Comparison of ENCODE assay signal across 19 cellular contexts in the genomic region with DNA sequence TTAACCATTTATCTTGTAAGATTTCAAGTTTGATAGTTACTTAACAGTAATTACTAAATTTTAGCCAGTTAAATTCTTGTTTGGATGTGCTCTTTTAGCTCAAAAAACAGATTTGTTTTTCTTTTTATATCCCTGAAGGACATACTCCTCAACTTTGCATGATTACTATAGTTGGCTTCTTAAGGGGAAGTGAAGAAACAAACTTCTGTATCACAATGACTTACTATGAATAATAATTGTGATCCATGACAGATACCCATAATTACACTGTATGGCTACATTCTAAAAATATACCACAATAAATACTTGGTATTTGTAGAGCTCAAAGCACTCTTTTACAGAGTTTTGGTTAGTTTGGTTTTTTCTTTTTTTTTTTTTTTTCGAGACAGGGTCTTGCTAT. TPM values are rescaled to one million over a fixed set of nuclear protein-coding genes. Genes with fewer than 3 reads are reported as not detected.
DNase-seq lines count a peak whose midpoint lies in the region; ATAC-seq, FAIRE-seq and TF ChIP-seq lines count a peak whose summit lies in the region.
"Had no signal": no experiment of that assay in that cellular context is flagged by ENCODE, and none has a peak within 500 bp of the region (broad histone marks: within the 10 kb centered on the region; RNA-seq: fewer than 3 reads in every experiment).

No MANE protein-coding gene starts in this region.

- no peaks in the 10 kb centered on the region for H3K9me3 Mint-ChIP-seq in stimulated activated naive CD8-positive, alpha-beta T cell treated with anti-CD3 and anti-CD28 coated beads, Interleukin-15, amount 100 ng/mL, for 72 hours

- peaks cover 26% of the 10 kb centered on the region for H3K4me1 ChIP-seq in DOHH2 (ENCODE audit: control insufficient read depth, low read length)
- H3K4me1 ChIP-seq: upper lobe of right lung had no signal

- no peak overlapping the region for H3K27ac Mint-ChIP-seq in stimulated activated naive CD8-positive, alpha-beta T cell treated with anti-CD3 and anti-CD28 coated beads, Interleukin-15, amount 100 ng/mL, for 72 hours

- peaks cover 76% of the 10 kb centered on the region for H3K36me3 ChIP-seq in DOHH2 (ENCODE audit: control insufficient read depth, low read length)

- peak overlapping the region; percentile 72 for H3K4me2 ChIP-seq in DOHH2 (ENCODE audit: low read length)

- TF ChIP-seq CTCF in DOHH2 (IDR thresholded peaks at IDR 0.05; ENCODE audit: low read depth, low read length, poor library complexity, severe bottlenecking): no peak

- peak; percentile 58 for ATAC-seq in HG03378 (IDR thresholded peaks at IDR 0.05; ENCODE audit: unreplicated experiment)
- ATAC-seq in stimulated activated naive CD8-positive, alpha-beta T cell treated with anti-CD3 and anti-CD28 coated beads, Interleukin-15, amount 100 ng/mL, for 72 hours: no peak
- ATAC-seq: upper lobe of right lung had no signal

- H3K9me2 ChIP-seq in DOHH2 (replicated peaks; ENCODE audit: control insufficient read depth, low read length): no peaks in the 10 kb centered on the region

- peak overlapping the region; percentile 65 for H3K27ac ChIP-seq in DOHH2 (ENCODE audit: low read depth, low read length)
- H3K27ac ChIP-seq: upper lobe of right lung had no signal

- FAIRE-seq in GM19239 (lab: Jason Lieb, UNC): peak; percentile 47
- FAIRE-seq: K562 had no signal

- H3K4me3 Mint-ChIP-seq in stimulated activated naive CD8-positive, alpha-beta T cell treated with anti-CD3 and anti-CD28 coated beads, Interleukin-15, amount 100 ng/mL, for 72 hours: no peak overlapping the region

- no peaks in the 10 kb centered on the region for H4K20me1 ChIP-seq in DOHH2 (ENCODE audit: control insufficient read depth, insufficient read depth, low read depth, low read length)

- H3K9me3 ChIP-seq in DOHH2 (ENCODE audit: control insufficient read depth, insufficient read depth, low read length): no peaks in the 10 kb centered on the region
- H3K9me3 ChIP-seq: esophagus squamous epithelium, upper lobe of right lung had no signal

- no peaks in the 10 kb centered on the region for H3K27me3 ChIP-seq in DOHH2 (ENCODE audit: control insufficient read depth, low read length)
- H3K27me3 ChIP-seq: esophagus squamous epithelium, upper lobe of right lung had no signal

- DNase-seq in GM19239 (ENCODE audit: insufficient read length, low spot score) (no peak), germinal center (ENCODE audit: low spot score) (peak; percentile 31), NCI-H524 treated with DMSO at 0.1 percent for 48 hours (lab: John Stamatoyannopoulos, UW) (no peak), NCI-H1105 (lab: John Stamatoyannopoulos, UW) (no peak), H4 (ENCODE audit: low spot score) (no peak)
- DNase-seq in stimulated activated naive CD8-positive, alpha-beta T cell treated with anti-CD3 and anti-CD28 coated beads, Interleukin-15, amount 100 ng/mL, for 72 hours: no peak
- DNase-seq: activated CD4-positive, alpha-beta T cell treated with anti-CD3 and anti-CD28 coated beads for 1 hour; activated T-cell treated with anti-CD3 and anti-CD28 coated beads, Interleukin-2, amount 50 U/mL, for 48 hours; DMS79; esophagus squamous epithelium; NCI-H146; NCI-H510A; retina; T-helper 1 cell; upper lobe of right lung had no signal

- H3K79me2 ChIP-seq in DOHH2 (ENCODE audit: control insufficient read depth, low read length): no peaks in the 10 kb centered on the region

- peak overlapping the region; percentile 52 for H3K4me3 ChIP-seq in DOHH2 (ENCODE audit: low read length)
- H3K4me3 ChIP-seq: coronary artery, esophagus squamous epithelium, K562, upper lobe of right lung had no signal

- peaks cover 18% of the 10 kb centered on the region for H3F3A ChIP-seq in DOHH2 (ENCODE audit: control insufficient read depth, insufficient read depth)

- H3K4me1 Mint-ChIP-seq in stimulated activated naive CD8-positive, alpha-beta T cell treated with anti-CD3 and anti-CD28 coated beads, Interleukin-15, amount 100 ng/mL, for 72 hours: no peaks in the 10 kb centered on the region

- H3K27me3 Mint-ChIP-seq in stimulated activated naive CD8-positive, alpha-beta T cell treated with anti-CD3 and anti-CD28 coated beads, Interleukin-15, amount 100 ng/mL, for 72 hours: no peaks in the 10 kb centered on the region

RNA-seq across cellular contexts. Expression of a gene that starts 55.8 kb away (rescaled TPM):
- total RNA-seq in H4 (2014; rRNA removed; shearing (Covaris generic)): 84.1 and 95.4 TPM in 2 replicates
